8 cellular contexts compared by ENCODE assay signal in the genomic region with DNA sequence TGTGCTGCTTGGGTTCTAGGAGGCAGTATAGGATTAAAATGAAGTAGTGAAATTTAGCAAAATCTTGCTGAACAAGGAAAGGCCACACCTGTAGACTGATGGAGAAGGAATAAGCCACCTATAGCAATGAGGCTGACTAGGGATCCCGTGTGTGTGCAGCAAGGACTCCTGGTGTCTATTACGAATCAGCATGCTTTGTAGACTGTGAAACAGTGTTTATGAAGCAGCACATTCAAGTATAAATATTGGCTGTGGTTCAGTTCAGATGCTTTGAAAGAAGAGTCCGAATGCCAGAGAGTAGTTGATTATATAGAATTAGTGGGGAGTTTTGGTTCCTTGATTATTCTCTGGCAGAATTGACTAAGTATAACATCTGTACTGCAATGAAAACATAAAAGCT. TPM values are rescaled to one million over a fixed set of nuclear protein-coding genes. Genes with fewer than 3 reads are reported as not detected.
DNase-seq lines count a peak whose midpoint lies in the region; ATAC-seq and TF ChIP-seq lines count a peak whose summit lies in the region.
"Had no signal": no experiment of that assay in that cellular context is flagged by ENCODE, and none has a peak within 500 bp of the region (broad histone marks: within the 10 kb centered on the region; RNA-seq: fewer than 3 reads in every experiment).

No MANE protein-coding gene starts in this region.

- H3K9me3 ChIP-seq in HEK293 (ENCODE audit: control insufficient read depth, insufficient read depth, low read depth, low read length) (no peaks in the 10 kb centered on the region), right cardiac atrium (ENCODE audit: control insufficient read depth, low read length) (no peaks in the 10 kb centered on the region)
- H3K9me3 ChIP-seq: ovary had no signal

- no peak overlapping the region; the same call in 1 of the 2 replicates for H3K4me3 ChIP-seq in HEK293 (ENCODE audit: low read depth, low read length)
- peak overlapping the region; percentile 66 for H3K4me3 ChIP-seq in right cardiac atrium (ENCODE audit: low read length)
- peak overlapping the region in 3 of 7 experiments; percentile 58 to 70 (median 64) for H3K4me3 ChIP-seq in skin epidermis

- H3K4me1 ChIP-seq in HEK293 (ENCODE audit: control insufficient read depth, insufficient read depth, low read length), result peaks cover 7% of the 10 kb centered on the region
- no peaks in the 10 kb centered on the region for H3K4me1 ChIP-seq in right cardiac atrium (ENCODE audit: control insufficient read depth, insufficient read depth, low read length)

- no peak for TF ChIP-seq CTCF in HEK293 (tag by site-specific recombination; IDR thresholded peaks at IDR 0.05)

- H3K27me3 ChIP-seq in right cardiac atrium (ENCODE audit: control insufficient read depth, insufficient read depth), result no peaks in the 10 kb centered on the region
- H3K27me3 ChIP-seq: ovary had no signal

- H3K9me3 Mint-ChIP-seq in activated naive CD4-positive, alpha-beta T cell treated with anti-CD3 and anti-CD28 coated beads, Interleukin-2, amount 50 U/mL, for 72 hours, result no peaks in the 10 kb centered on the region

- CTCF ChIA-PET in HEK293 (lab: Yijun Ruan, JAX), result interaction anchor here (0.7 to 1.6 kb wide), 3 partner anchors 16 to 369 kb away, joined by 3 to 4 read pairs (median 3); no protein-coding TSS in a partner anchor

- no peaks in the 10 kb centered on the region for H3K36me3 ChIP-seq in HEK293 (ENCODE audit: control insufficient read depth in 2 of 2, insufficient read depth in 1 of 2, low read length in 2 of 2)
- H3K36me3 ChIP-seq: ovary had no signal

- 53% methylated on average over 3 of the region's 3 CpGs for WGBS in right cardiac atrium

- no peak overlapping the region for H3K27ac ChIP-seq in HEK293 (ENCODE audit: extremely low read depth, low read depth, low read length)
- peak overlapping the region; percentile 57 for H3K27ac ChIP-seq in right cardiac atrium (ENCODE audit: low read length)
- H3K27ac ChIP-seq in skin epidermis, result peak overlapping the region in 17 of 21 experiments; percentile 81 to 97 (median 92)

- peak overlapping the region; percentile 94 to 95 for H3K27ac Mint-ChIP-seq in activated naive CD4-positive, alpha-beta T cell treated with anti-CD3 and anti-CD28 coated beads, Interleukin-2, amount 50 U/mL, for 72 hours

- intact Hi-C loops in right cardiac atrium (cut with DNase I), result no loop called here

- no peak for DNase-seq in activated naive CD4-positive, alpha-beta T cell treated with anti-CD3 and anti-CD28 coated beads, Interleukin-2, amount 50 U/mL, for 72 hours (ENCODE audit: low spot score in 2 of 2)
- DNase-seq in right cardiac atrium (no peak), NCI-H1436 (lab: John Stamatoyannopoulos, UW) (no peak), DMS79 treated with DMSO at 0.1 percent for 48 hours (lab: John Stamatoyannopoulos, UW) (no peak)
- no peak for DNase-seq in activated CD8-positive, alpha-beta memory T cell treated with anti-CD3 and anti-CD28 coated beads, Interleukin-2, amount 50 U/mL, for 48 hours
- DNase-seq: ovary had no signal

- no peak for ATAC-seq in activated naive CD4-positive, alpha-beta T cell treated with anti-CD3 and anti-CD28 coated beads, Interleukin-2, amount 50 U/mL, for 72 hours
- no peak for ATAC-seq in right cardiac atrium

- peaks cover 0 to 11% of the 10 kb centered on the region in 2 donors for H3K36me3 Mint-ChIP-seq in activated naive CD4-positive, alpha-beta T cell treated with anti-CD3 and anti-CD28 coated beads, Interleukin-2, amount 50 U/mL, for 72 hours

- POLR2A ChIA-PET in HEK293 (lab: Yijun Ruan, JAX), result interaction anchor here (2.9 kb wide), 1 partner anchor 42 kb away, joined by 21 read pairs; a partner anchor contains a TSS

TF ChIP-seq in HEK293, 187 proteins besides CTCF, POLR2A, EP300 and RAD21:
- TF ChIP-seq SCRT2 (tag by site-specific recombination; IDR thresholded peaks at IDR 0.05) (0 out of 2 replicates have a peak, but pooled peaks have one; percentile 37), SCRT1 (tag by site-specific recombination; IDR thresholded peaks at IDR 0.05; ENCODE audit: borderline replicate concordance) (0 out of 2 replicates have a peak, but pooled peaks have one; percentile 13), ZNF473 (tag by site-specific recombination; IDR thresholded peaks at IDR 0.05) (no peak)
- TF ChIP-seq, protein P1, sequence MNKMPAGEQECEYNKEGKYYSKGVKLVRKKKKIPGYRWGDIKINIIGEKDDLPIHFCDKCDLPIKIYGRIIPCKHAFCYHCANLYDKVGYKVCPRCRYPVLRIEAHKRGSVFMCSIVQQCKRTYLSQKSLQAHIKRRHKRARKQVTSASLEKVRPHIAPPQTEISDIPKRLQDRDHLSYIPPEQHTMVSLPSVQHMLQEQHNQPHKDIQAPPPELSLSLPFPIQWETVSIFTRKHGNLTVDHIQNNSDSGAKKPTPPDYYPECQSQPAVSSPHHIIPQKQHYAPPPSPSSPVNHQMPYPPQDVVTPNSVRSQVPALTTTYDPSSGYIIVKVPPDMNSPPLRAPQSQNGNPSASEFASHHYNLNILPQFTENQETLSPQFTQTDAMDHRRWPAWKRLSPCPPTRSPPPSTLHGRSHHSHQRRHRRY (tag by site-specific recombination; IDR thresholded peaks at IDR 0.05), result no peak

RNA-seq across cellular contexts. Expression of a gene that starts 41.8 kb away (rescaled TPM):
- 100 to 1,000 TPM in 1 of 2 donors, 10 to 100 TPM in 1; 97.5 to 169 TPM for total RNA-seq in activated naive CD4-positive, alpha-beta T cell treated with anti-CD3 and anti-CD28 coated beads, Interleukin-2, amount 50 U/mL, for 72 hours
- total RNA-seq in right cardiac atrium, result 100 to 1,000 TPM; 445 to 594 (median 567) TPM
- 222 TPM for polyA plus RNA-seq in right cardiac atrium
